Comparison of ENCODE assay signal across 8 cellular contexts in genomic region chr17:82292251-82293154, GRCh38. TPM values are rescaled to one million over a fixed set of nuclear protein-coding genes. Genes with fewer than 3 reads are reported as not detected.
DNase-seq lines count a peak whose midpoint lies in the region; ATAC-seq and TF ChIP-seq lines count a peak whose summit lies in the region.

No MANE protein-coding gene starts in this region.

- peaks cover 6% of the 10 kb centered on the region for H4K20me1 ChIP-seq in Loucy (ENCODE audit: insufficient read depth, low read length, poor library complexity, severe bottlenecking)

- peak overlapping the region; percentile 74; the same call in 1 of the 2 replicates for H2AFZ ChIP-seq in Loucy (ENCODE audit: low read length)

- peak overlapping the region; percentile 77 to 95 (median 92) for H3K27ac Mint-ChIP-seq in nephron

- peaks cover 2% of the 10 kb centered on the region for H3K9me3 Mint-ChIP-seq in nephron

- peak; percentile 77 for ATAC-seq in RWPE2 (ENCODE audit: low read depth)
- ATAC-seq in stimulated activated naive CD8-positive, alpha-beta T cell treated with anti-CD3 and anti-CD28 coated beads, Interleukin-15, Interleukin-2, amounts not matched to agents 100 U/mL and 50 U/mL, for 24 hours: peak; percentile 96

- H3K79me2 ChIP-seq in Loucy (ENCODE audit: insufficient read depth, low read length): peaks cover 14% of the 10 kb centered on the region

- H3K36me3 ChIP-seq in H7 (replicated peaks; ENCODE audit: control insufficient read depth, insufficient read depth, low read length) (no peaks in the 10 kb centered on the region), Loucy (ENCODE audit: insufficient read depth, low read length) (no peaks in the 10 kb centered on the region), RWPE2 (ENCODE audit: low read depth) (peaks cover 5% of the 10 kb centered on the region; the same call in 1 of the 2 replicates)

- H3K4me1 Mint-ChIP-seq in nephron: peaks cover 39% of the 10 kb centered on the region

- peaks cover 41% of the 10 kb centered on the region for H3K4me1 ChIP-seq in Loucy (ENCODE audit: insufficient read depth, low read length, poor library complexity, severe bottlenecking)
- H3K4me1 ChIP-seq in RWPE2 (ENCODE audit: insufficient read depth, poor library complexity, severe bottlenecking): peaks cover 58% of the 10 kb centered on the region

- peaks cover 9% of the 10 kb centered on the region for H3K27me3 Mint-ChIP-seq in nephron (ENCODE audit: low read depth)

- H3K27me3 ChIP-seq in H7 (ENCODE audit: control insufficient read depth, insufficient read depth, low read length) (no peaks in the 10 kb centered on the region), Loucy (ENCODE audit: insufficient read depth, low read length, poor library complexity, severe bottlenecking) (no peaks in the 10 kb centered on the region), RWPE2 (ENCODE audit: insufficient read depth, poor library complexity, severe bottlenecking) (no peaks in the 10 kb centered on the region)

- no peaks in the 10 kb centered on the region for H3K9me2 ChIP-seq in Loucy (replicated peaks; ENCODE audit: low read depth, low read length)

- TF ChIP-seq CTCF in Loucy (conservative IDR thresholded peaks at IDR 0.05; ENCODE audit: low read length) (no peak), RWPE2 (IDR thresholded peaks at IDR 0.05; ENCODE audit: poor library complexity, severe bottlenecking) (no peak), nephron (IDR thresholded peaks at IDR 0.05; ENCODE audit: unreplicated experiment in 3 of 3) (no peak)

- H3F3A ChIP-seq in Loucy (ENCODE audit: low read depth): peaks cover 9% of the 10 kb centered on the region

- no peaks in the 10 kb centered on the region for H3K36me3 Mint-ChIP-seq in nephron (ENCODE audit: low read depth)

- H3K4me3 Mint-ChIP-seq in nephron: peak overlapping the region; percentile 88 to 94 (median 92)

- H3K9me3 ChIP-seq in Loucy (ENCODE audit: insufficient read depth, low read depth, low read length) (no peaks in the 10 kb centered on the region), RWPE2 (ENCODE audit: severe bottlenecking) (no peaks in the 10 kb centered on the region)

- H3K4me2 ChIP-seq in Loucy (ENCODE audit: low read depth, low read length, poor library complexity, severe bottlenecking): peak overlapping the region; percentile 94

- H3K4me3 ChIP-seq in H7 (ENCODE audit: insufficient read depth, low read depth, low read length) (peak overlapping the region; percentile 88), Loucy (ENCODE audit: low read length, poor library complexity, severe bottlenecking) (peak overlapping the region; percentile 98), RWPE2 (ENCODE audit: severe bottlenecking) (peak overlapping the region; percentile 72)

- DNase-seq in ELR (ENCODE audit: low read depth): peak; percentile 100
- peak; percentile 99 for DNase-seq in H7
- DNase-seq in RWPE2 (ENCODE audit: low spot score): peak; percentile 98
- DNase-seq in activated effector memory CD4-positive, alpha-beta T cell treated with anti-CD3 and anti-CD28 coated beads, Interleukin-2, amount 50 U/mL, for 16 hours: peak; percentile 97
- peak; percentile 97 for DNase-seq in fibroblast of the conjunctiva (ENCODE audit: low read depth)
- peak; percentile 91 for DNase-seq in stimulated activated naive CD8-positive, alpha-beta T cell treated with anti-CD3 and anti-CD28 coated beads, Interleukin-15, Interleukin-2, amounts not matched to agents 100 U/mL and 50 U/mL, for 24 hours

- H3K27ac ChIP-seq in RWPE2 (ENCODE audit: poor library complexity, severe bottlenecking): peak overlapping the region; percentile 99

- H3K9ac ChIP-seq in Loucy (ENCODE audit: low read depth, low read length, poor library complexity, severe bottlenecking): peak overlapping the region; percentile 98

RNA-seq across cellular contexts. Expression of gene CSNK1D, which starts 19.0 kb away (rescaled TPM):
- 31.7 and 37.3 TPM in 2 replicates for total RNA-seq in H7 (2014; rRNA removed; shearing (Covaris generic))

RNA-seq across cellular contexts. Expression of gene CD7, which starts 24.9 kb away (rescaled TPM):
- total RNA-seq in H7 (2014; rRNA removed; shearing (Covaris generic)): 0.38 and 1.7 TPM in 2 replicates

RNA-seq across cellular contexts. Expression of gene SECTM1, which starts 41.1 kb away (rescaled TPM):
- total RNA-seq in H7 (2014; rRNA removed; shearing (Covaris generic)): 0.44 and 0.94 TPM in 2 replicates

Comparison
In these comparisons a context has a peak if more than half of its experiments do, and no peak if none do; other contexts are left out.
1. Peak in every context shown above with its lines: DNase-seq, ATAC-seq, H3K4me3 ChIP-seq and H3K27ac ChIP-seq.